ENCODE assay signal across 13 cellular contexts in genomic region chrX:115018040-115018647, GRCh38. TPM values are rescaled to one million over a fixed set of nuclear protein-coding genes. Genes with fewer than 3 reads are reported as not detected.
DNase-seq lines count a peak whose midpoint lies in the region; FAIRE-seq and TF ChIP-seq lines count a peak whose summit lies in the region.
"Had no signal": no experiment of that assay in that cellular context is flagged by ENCODE, and none has a peak within 500 bp of the region (broad histone marks: within the 10 kb centered on the region; RNA-seq: fewer than 3 reads in every experiment).

No MANE protein-coding gene starts in this region.

- H3K4me3 Mint-ChIP-seq in brain: no peak overlapping the region
- H3K4me3 Mint-ChIP-seq: activated CD4-positive, alpha-beta memory T cell treated with anti-CD3 and anti-CD28 coated beads, Interleukin-2, amount 10 ng/mL, durations not matched to agents 7 days and 5 days; activated naive CD8-positive, alpha-beta T cell treated with anti-CD3 and anti-CD28 coated beads, Interleukin-2, amount 10 ng/mL, durations not matched to agents 7 days and 5 days had no signal

- no peak overlapping the region for H3K27ac Mint-ChIP-seq in brain
- H3K27ac Mint-ChIP-seq: activated CD4-positive, alpha-beta memory T cell treated with anti-CD3 and anti-CD28 coated beads, Interleukin-2, amount 10 ng/mL, durations not matched to agents 7 days and 5 days; activated naive CD8-positive, alpha-beta T cell treated with anti-CD3 and anti-CD28 coated beads, Interleukin-2, amount 10 ng/mL, durations not matched to agents 7 days and 5 days had no signal

- DNase-seq in lung microvascular endothelial cell (ENCODE audit: low read depth in 2 of 2): peak; percentile 12 to 14
- no peak for DNase-seq in SHP77 (lab: John Stamatoyannopoulos, UW)
- DNase-seq in activated CD8-positive, alpha-beta memory T cell treated with anti-CD3 and anti-CD28 coated beads for 24 hours: no peak
- no peak for DNase-seq in stimulated activated CD4-positive, alpha-beta T cell treated with anti-CD3 and anti-CD28 coated beads, Interleukin-4, amount 100 ng/mL, for 4 hours
- DNase-seq in OCI-M2 (lab: John Stamatoyannopoulos, UW; ENCODE audit: unreplicated experiment): no peak
- DNase-seq: activated CD4-positive, alpha-beta memory T cell treated with anti-CD3 and anti-CD28 coated beads, Interleukin-2, amount 10 ng/mL, durations not matched to agents 7 days and 5 days; activated naive CD8-positive, alpha-beta T cell treated with anti-CD3 and anti-CD28 coated beads, Interleukin-2, amount 10 ng/mL, durations not matched to agents 7 days and 5 days; GDM1; NCI-H2227 treated with DMSO at 0.1 percent for 48 hours; tibial artery had no signal

- H3K4me1 Mint-ChIP-seq in brain: peaks cover 5% of the 10 kb centered on the region
- H3K4me1 Mint-ChIP-seq: activated CD4-positive, alpha-beta memory T cell treated with anti-CD3 and anti-CD28 coated beads, Interleukin-2, amount 10 ng/mL, durations not matched to agents 7 days and 5 days; activated naive CD8-positive, alpha-beta T cell treated with anti-CD3 and anti-CD28 coated beads, Interleukin-2, amount 10 ng/mL, durations not matched to agents 7 days and 5 days had no signal

- no peaks in the 10 kb centered on the region for H3K27me3 Mint-ChIP-seq in brain
- H3K27me3 Mint-ChIP-seq: activated CD4-positive, alpha-beta memory T cell treated with anti-CD3 and anti-CD28 coated beads, Interleukin-2, amount 10 ng/mL, durations not matched to agents 7 days and 5 days; activated naive CD8-positive, alpha-beta T cell treated with anti-CD3 and anti-CD28 coated beads, Interleukin-2, amount 10 ng/mL, durations not matched to agents 7 days and 5 days had no signal

- no peaks in the 10 kb centered on the region for H3K36me3 Mint-ChIP-seq in brain
- H3K36me3 Mint-ChIP-seq: activated naive CD8-positive, alpha-beta T cell treated with anti-CD3 and anti-CD28 coated beads, Interleukin-2, amount 10 ng/mL, durations not matched to agents 7 days and 5 days had no signal

- peak; percentile 85 for FAIRE-seq in G401.6 (lab: Jason Lieb, UNC)

- TF ChIP-seq CTCF in LNCAP (IDR thresholded peaks at IDR 0.05): peak; percentile 31; the same call in 1 of the 2 replicates
- peak; percentile 17 to 50 for TF ChIP-seq CTCF in brain (conservative IDR thresholded peaks at IDR 0.05)

- no peaks in the 10 kb centered on the region for H3K9me3 Mint-ChIP-seq in brain
- H3K9me3 Mint-ChIP-seq: activated CD4-positive, alpha-beta memory T cell treated with anti-CD3 and anti-CD28 coated beads, Interleukin-2, amount 10 ng/mL, durations not matched to agents 7 days and 5 days; activated naive CD8-positive, alpha-beta T cell treated with anti-CD3 and anti-CD28 coated beads, Interleukin-2, amount 10 ng/mL, durations not matched to agents 7 days and 5 days had no signal

RNA-seq across cellular contexts. Expression of gene IL13RA2, which starts 0.7 kb away (rescaled TPM):
- polyA plus RNA-seq in brain (ENCODE audit: insufficient read depth, low read depth, low replicate concordance): not detected
- 0.20 and 0.65 TPM in 2 replicates for total RNA-seq in lung microvascular endothelial cell
- total RNA-seq: activated CD4-positive, alpha-beta memory T cell treated with anti-CD3 and anti-CD28 coated beads, Interleukin-2, amount 10 ng/mL, durations not matched to agents 7 days and 5 days; activated naive CD8-positive, alpha-beta T cell treated with anti-CD3 and anti-CD28 coated beads, Interleukin-2, amount 10 ng/mL, durations not matched to agents 7 days and 5 days had no signal

Comparison
In these comparisons a context has a peak if more than half of its experiments do, and no peak if none do; other contexts are left out.
1. DNase-seq: peak in lung microvascular endothelial cell (2 of 2); none in SHP77 (0 of 2), activated CD8-positive, alpha-beta memory T cell treated with anti-CD3 and anti-CD28 coated beads for 24 hours (single experiment), stimulated activated CD4-positive, alpha-beta T cell treated with anti-CD3 and anti-CD28 coated beads, Interleukin-4, amount 100 ng/mL, for 4 hours (0 of 2) and OCI-M2 (single experiment).